ENCODE assay signal across 34 cellular contexts in the genomic region with DNA sequence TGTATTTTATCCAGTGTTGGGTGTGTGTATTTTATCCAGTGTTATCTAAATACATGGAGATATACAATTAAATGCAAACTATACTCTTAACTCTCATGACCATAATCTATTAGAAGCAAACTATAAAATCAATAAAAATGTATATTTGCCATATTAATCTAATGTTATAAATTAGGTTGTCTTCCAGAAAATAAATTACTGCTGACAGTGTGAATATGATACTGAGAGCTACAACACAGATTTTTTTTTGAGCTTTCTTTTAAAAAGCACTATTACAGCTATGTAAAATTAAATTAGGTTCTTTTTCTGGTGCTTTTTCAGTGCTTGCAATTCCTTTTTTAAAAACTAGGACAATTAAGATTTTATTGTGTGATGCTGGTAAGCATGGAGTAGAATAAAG. TPM values are rescaled to one million over a fixed set of nuclear protein-coding genes. Genes with fewer than 3 reads are reported as not detected.
"Had no signal": no experiment of that assay in that cellular context is flagged by ENCODE, and none has a peak within 500 bp of the region (broad histone marks: within the 10 kb centered on the region; RNA-seq: fewer than 3 reads in every experiment).

No MANE protein-coding gene starts in this region.

- H3K4me3 Mint-ChIP-seq: activated CD4-positive, alpha-beta memory T cell treated with anti-CD3 and anti-CD28 coated beads, Interleukin-2, amount 10 ng/mL, durations not matched to agents 7 days and 5 days; activated CD4-positive, alpha-beta T cell treated with anti-CD3 and anti-CD28 coated beads, Interleukin-2, amount 10 ng/mL, durations not matched to agents 7 days and 5 days; activated naive CD4-positive, alpha-beta T cell treated with anti-CD3 and anti-CD28 coated beads, Interleukin-2, amount 10 ng/mL, durations not matched to agents 7 days and 5 days; activated naive CD8-positive, alpha-beta T cell treated with anti-CD3 and anti-CD28 coated beads, Interleukin-2, amount 10 ng/mL, durations not matched to agents 7 days and 5 days; activated T-cell treated with anti-CD3 and anti-CD28 coated beads, Interleukin-2, amount 50 U/mL, for 24 hours; activated T-cell treated with anti-CD3 and anti-CD28 coated beads, Interleukin-2, amount 50 U/mL, for 72 hours; brain; dendritic cell treated with granulocyte-macrophage colony-stimulating factor and Interleukin-4, amounts not matched to agents 40 ng/mL and 50 ng/mL, for 4 days; T-helper 17 cell; T-helper 2 cell treated with Interferon-gamma antibody and Interleukin-4, amounts not matched to agents 5 μg/mL and 100 μg/mL, for 36 hours; WTC11 had no signal

- H3K36me3 ChIP-seq: ascending aorta, breast epithelium, cardiac muscle cell, esophagus muscularis mucosa, gastrocnemius medialis, heart left ventricle had no signal

- DNase-seq: activated CD4-positive, alpha-beta memory T cell treated with anti-CD3 and anti-CD28 coated beads, Interleukin-2, amount 10 ng/mL, durations not matched to agents 7 days and 5 days; activated CD4-positive, alpha-beta T cell treated with anti-CD3 and anti-CD28 coated beads for 1 hour; activated CD4-positive, alpha-beta T cell treated with anti-CD3 and anti-CD28 coated beads for 4 hours; activated CD4-positive, alpha-beta T cell treated with anti-CD3 and anti-CD28 coated beads, Interleukin-2, amount 10 ng/mL, durations not matched to agents 7 days and 5 days; activated CD4-positive, alpha-beta T cell treated with anti-CD3 and anti-CD28 coated beads, Interleukin-2, amount 50 U/mL, for 4 hours; activated CD8-positive, alpha-beta memory T cell treated with anti-CD3 and anti-CD28 coated beads, Interleukin-2, amount 50 U/mL, for 48 hours; activated gamma-delta T cell; activated naive CD4-positive, alpha-beta T cell; activated naive CD4-positive, alpha-beta T cell treated with anti-CD3 and anti-CD28 coated beads, Interleukin-2, amount 10 ng/mL, durations not matched to agents 7 days and 5 days; activated naive CD8-positive, alpha-beta T cell treated with anti-CD3 and anti-CD28 coated beads, Interleukin-2, amount 10 ng/mL, durations not matched to agents 7 days and 5 days; activated T-cell treated with anti-CD3 and anti-CD28 coated beads for 4 hours; activated T-cell treated with anti-CD3 and anti-CD28 coated beads, Interleukin-2, amount 50 U/mL, for 24 hours; activated T-cell treated with anti-CD3 and anti-CD28 coated beads, Interleukin-2, amount 50 U/mL, for 72 hours; central memory CD4-positive, alpha-beta T cell; cerebellar nuclear complex; dorsolateral prefrontal cortex; effector memory CD4-positive, alpha-beta T cell; foreskin keratinocyte; gastrocnemius medialis; glutamatergic neuron; heart left ventricle; T-helper 1 cell; T-helper 17 cell; T1000 had no signal

- H3K27ac Mint-ChIP-seq: activated CD4-positive, alpha-beta memory T cell treated with anti-CD3 and anti-CD28 coated beads, Interleukin-2, amount 10 ng/mL, durations not matched to agents 7 days and 5 days; activated CD4-positive, alpha-beta T cell treated with anti-CD3 and anti-CD28 coated beads, Interleukin-2, amount 10 ng/mL, durations not matched to agents 7 days and 5 days; activated naive CD4-positive, alpha-beta T cell treated with anti-CD3 and anti-CD28 coated beads, Interleukin-2, amount 10 ng/mL, durations not matched to agents 7 days and 5 days; activated naive CD4-positive, alpha-beta T cell treated with anti-CD3 and anti-CD28 coated beads, Interleukin-2, amount 50 U/mL, for 72 hours; activated naive CD8-positive, alpha-beta T cell treated with anti-CD3 and anti-CD28 coated beads, Interleukin-2, amount 10 ng/mL, durations not matched to agents 7 days and 5 days; activated T-cell treated with anti-CD3 and anti-CD28 coated beads, Interleukin-2, amount 50 U/mL, for 24 hours; activated T-cell treated with anti-CD3 and anti-CD28 coated beads, Interleukin-2, amount 50 U/mL, for 72 hours; brain; dendritic cell treated with granulocyte-macrophage colony-stimulating factor and Interleukin-4, amounts not matched to agents 40 ng/mL and 50 ng/mL, for 4 days; T-helper 17 cell; T-helper 2 cell treated with Interferon-gamma antibody and Interleukin-4, amounts not matched to agents 5 μg/mL and 100 μg/mL, for 36 hours; WTC11 had no signal

- H3K27me3 Mint-ChIP-seq: activated CD4-positive, alpha-beta memory T cell treated with anti-CD3 and anti-CD28 coated beads, Interleukin-2, amount 10 ng/mL, durations not matched to agents 7 days and 5 days; activated CD4-positive, alpha-beta T cell treated with anti-CD3 and anti-CD28 coated beads, Interleukin-2, amount 10 ng/mL, durations not matched to agents 7 days and 5 days; activated naive CD4-positive, alpha-beta T cell treated with anti-CD3 and anti-CD28 coated beads, Interleukin-2, amount 10 ng/mL, durations not matched to agents 7 days and 5 days; activated naive CD8-positive, alpha-beta T cell treated with anti-CD3 and anti-CD28 coated beads, Interleukin-2, amount 10 ng/mL, durations not matched to agents 7 days and 5 days; activated T-cell treated with anti-CD3 and anti-CD28 coated beads, Interleukin-2, amount 50 U/mL, for 24 hours; brain; dendritic cell treated with granulocyte-macrophage colony-stimulating factor and Interleukin-4, amounts not matched to agents 40 ng/mL and 50 ng/mL, for 4 days; T-helper 17 cell had no signal

- H3K27ac ChIP-seq: ascending aorta, breast epithelium, cardiac muscle cell, coronary artery, dorsolateral prefrontal cortex, esophagus muscularis mucosa, foreskin keratinocyte, gastrocnemius medialis, heart left ventricle had no signal

- H3K4me1 ChIP-seq: ascending aorta, breast epithelium, gastrocnemius medialis, heart left ventricle had no signal

- H3K36me3 Mint-ChIP-seq: activated naive CD4-positive, alpha-beta T cell treated with anti-CD3 and anti-CD28 coated beads, Interleukin-2, amount 10 ng/mL, durations not matched to agents 7 days and 5 days; activated naive CD4-positive, alpha-beta T cell treated with anti-CD3 and anti-CD28 coated beads, Interleukin-2, amount 50 U/mL, for 72 hours; brain; WTC11 had no signal

- ATAC-seq: activated naive CD4-positive, alpha-beta T cell treated with anti-CD3 and anti-CD28 coated beads, Interleukin-2, amount 50 U/mL, for 72 hours; activated T-cell treated with anti-CD3 and anti-CD28 coated beads, Interleukin-2, amount 50 U/mL, for 72 hours; foreskin keratinocyte; gastrocnemius medialis; heart left ventricle; T-helper 17 cell; WTC11 had no signal

- H3K9me3 Mint-ChIP-seq: activated CD4-positive, alpha-beta memory T cell treated with anti-CD3 and anti-CD28 coated beads, Interleukin-2, amount 10 ng/mL, durations not matched to agents 7 days and 5 days; activated CD4-positive, alpha-beta T cell treated with anti-CD3 and anti-CD28 coated beads, Interleukin-2, amount 10 ng/mL, durations not matched to agents 7 days and 5 days; activated naive CD4-positive, alpha-beta T cell treated with anti-CD3 and anti-CD28 coated beads, Interleukin-2, amount 10 ng/mL, durations not matched to agents 7 days and 5 days; activated naive CD4-positive, alpha-beta T cell treated with anti-CD3 and anti-CD28 coated beads, Interleukin-2, amount 50 U/mL, for 72 hours; activated naive CD8-positive, alpha-beta T cell treated with anti-CD3 and anti-CD28 coated beads, Interleukin-2, amount 10 ng/mL, durations not matched to agents 7 days and 5 days; activated T-cell treated with anti-CD3 and anti-CD28 coated beads, Interleukin-2, amount 50 U/mL, for 24 hours; activated T-cell treated with anti-CD3 and anti-CD28 coated beads, Interleukin-2, amount 50 U/mL, for 72 hours; brain; dendritic cell treated with granulocyte-macrophage colony-stimulating factor and Interleukin-4, amounts not matched to agents 40 ng/mL and 50 ng/mL, for 4 days; T-helper 2 cell treated with Interferon-gamma antibody and Interleukin-4, amounts not matched to agents 5 μg/mL and 100 μg/mL, for 36 hours; WTC11 had no signal

- H3K9me3 ChIP-seq: ascending aorta, breast epithelium, esophagus muscularis mucosa, gastrocnemius medialis, heart left ventricle had no signal

- H3K27me3 ChIP-seq: ascending aorta, breast epithelium, cardiac muscle cell, dorsolateral prefrontal cortex, esophagus muscularis mucosa, foreskin keratinocyte, gastrocnemius medialis, heart left ventricle had no signal

- H3K4me1 Mint-ChIP-seq: activated CD4-positive, alpha-beta memory T cell treated with anti-CD3 and anti-CD28 coated beads, Interleukin-2, amount 10 ng/mL, durations not matched to agents 7 days and 5 days; activated CD4-positive, alpha-beta T cell treated with anti-CD3 and anti-CD28 coated beads, Interleukin-2, amount 10 ng/mL, durations not matched to agents 7 days and 5 days; activated naive CD4-positive, alpha-beta T cell treated with anti-CD3 and anti-CD28 coated beads, Interleukin-2, amount 10 ng/mL, durations not matched to agents 7 days and 5 days; WTC11 had no signal

- H3K4me3 ChIP-seq: ascending aorta, breast epithelium, cardiac muscle cell, coronary artery, dorsolateral prefrontal cortex, esophagus muscularis mucosa, gastrocnemius medialis, heart left ventricle had no signal

RNA-seq across cellular contexts. Expression of gene GPR52, which starts 19.0 kb away (rescaled TPM):
- polyA plus RNA-seq: cardiac muscle cell, foreskin keratinocyte had no signal
